In genomic region chr9:136107155-136107952, GRCh38 we compare ENCODE assay signal across 1 cellular context.
A peak's percentile ranks its signal among the peaks of the same experiment; 100 is the strongest.
TF ChIP-seq lines count a peak whose summit lies in the region.

No MANE protein-coding gene starts in this region.

TF ChIP-seq in K562, 482 proteins besides CTCF, POLR2A, EP300 and RAD21 (continued from another document and continues in another):
- TF ChIP-seq ZBTB5 (IDR thresholded peaks at IDR 0.05) (no peak), ZNF79 (CRISPR knock-in tag; IDR thresholded peaks at IDR 0.05; ENCODE audit: low read depth) (no peak), RBM14 (IDR thresholded peaks at IDR 0.05; ENCODE audit: borderline replicate concordance, insufficient read depth, low read depth, low read length) (no peak), ZBTB11 (CRISPR knock-in tag; IDR thresholded peaks at IDR 0.05) (0 out of 6 replicates have a peak, but pooled peaks of 1 of the 3 experiments have one; percentile 11), ZNF224 (CRISPR knock-in tag; IDR thresholded peaks at IDR 0.05) (no peak), DPF2 (IDR thresholded peaks at IDR 0.05) (peak; percentile 37; the same call in 1 of the 2 replicates), CBFA2T3 (IDR thresholded peaks at IDR 0.05) (peak; percentile 75), ZNF57 (CRISPR knock-in tag; IDR thresholded peaks at IDR 0.05) (no peak), PCBP2 (IDR thresholded peaks at IDR 0.05; ENCODE audit: low read depth, low read length, poor library complexity, severe bottlenecking) (no peak), YY1 (IDR thresholded peaks at IDR 0.05; ENCODE audit: borderline replicate concordance in 1 of 3, control insufficient read depth in 1 of 3, extremely low read depth in 1 of 3, insufficient read depth in 3 of 3, insufficient read length in 1 of 3, insufficient replicate concordance in 2 of 3, low read depth in 1 of 3, low read length in 2 of 3) (peak in 2 of 3 experiments; percentile 56 to 66), NKRF (IDR thresholded peaks at IDR 0.05; ENCODE audit: borderline replicate concordance) (0 out of 2 replicates have a peak, but pooled peaks have one; percentile 32), ILK (tag; IDR thresholded peaks at IDR 0.05; ENCODE audit: borderline replicate concordance, low read depth) (no peak), SMARCE1 (IDR thresholded peaks at IDR 0.05) (0 out of 2 replicates have a peak, but pooled peaks have one; percentile 14), CSDE1 (IDR thresholded peaks at IDR 0.05) (no peak), L3MBTL2 (IDR thresholded peaks at IDR 0.05) (peak; percentile 92), MTF1 (CRISPR knock-in tag; IDR thresholded peaks at IDR 0.05; ENCODE audit: borderline replicate concordance) (no peak), BRD9 (IDR thresholded peaks at IDR 0.05; ENCODE audit: low read depth, partially characterized antibody) (peak; percentile 54), ZNF830 (CRISPR knock-in tag; IDR thresholded peaks at IDR 0.05) (no peak), SMARCA5 (IDR thresholded peaks at IDR 0.05) (no peak; the same call in 1 of the 2 replicates), ETV5 (CRISPR knock-in tag; IDR thresholded peaks at IDR 0.05; ENCODE audit: low read depth) (peak; percentile 28; the same call in 1 of the 2 replicates), ZNF12 (CRISPR knock-in tag; IDR thresholded peaks at IDR 0.05) (no peak), HDAC1 (IDR thresholded peaks at IDR 0.05) (peak in 1 of 2 experiments; percentile 53; a peak in 2 of 4 replicates), ZNF431 (CRISPR knock-in tag; IDR thresholded peaks at IDR 0.05) (no peak), MCM2 (IDR thresholded peaks at IDR 0.05; ENCODE audit: low read depth) (no peak), ASH1L (IDR thresholded peaks at IDR 0.05; ENCODE audit: borderline replicate concordance, low read depth, partially characterized antibody) (no peak), ZBTB43 (CRISPR knock-in tag; IDR thresholded peaks at IDR 0.05) (no peak), MLX (CRISPR knock-in tag; conservative IDR thresholded peaks at IDR 0.05) (no peak), TGIF2 (CRISPR knock-in tag; IDR thresholded peaks at IDR 0.05) (no peak), NEUROD1 (IDR thresholded peaks at IDR 0.05; ENCODE audit: borderline replicate concordance, low read depth, low read length, partially characterized antibody) (no peak), GABPA (tag; conservative IDR thresholded peaks at IDR 0.05; ENCODE audit: low read depth) (peak; percentile 30; the same call in 1 of the 2 replicates), POLR2G (IDR thresholded peaks at IDR 0.05; ENCODE audit: low read depth, low read length) (peak; percentile 85), CBFB (CRISPR knock-in tag; IDR thresholded peaks at IDR 0.05) (peak; percentile 73; the same call in 1 of the 2 replicates), ETV1 (tag; conservative IDR thresholded peaks at IDR 0.05; ENCODE audit: low read depth) (0 out of 2 replicates have a peak, but pooled peaks have one; percentile 21), ZNF124 (CRISPR knock-in tag; IDR thresholded peaks at IDR 0.05) (no peak), E2F1 (CRISPR knock-in tag; IDR thresholded peaks at IDR 0.05) (no peak), POLR2B (IDR thresholded peaks at IDR 0.05; ENCODE audit: low read depth, partially characterized antibody) (peak; percentile 40), ZNF134 (CRISPR knock-in tag; conservative IDR thresholded peaks at IDR 0.05) (no peak), PKNOX1 (IDR thresholded peaks at IDR 0.05) (peak; percentile 85), ZFP91 (CRISPR knock-in tag; IDR thresholded peaks at IDR 0.05) (no peak), RCOR1 (IDR thresholded peaks at IDR 0.05; ENCODE audit: borderline replicate concordance in 1 of 2, low read depth in 2 of 2, low read length in 2 of 2) (peak in 1 of 2 experiments; percentile 26; a peak in 1 of 4 replicates), RNF2 (IDR thresholded peaks at IDR 0.05) (peak; percentile 46; the same call in 1 of the 2 replicates), HDAC3 (IDR thresholded peaks at IDR 0.05; ENCODE audit: borderline replicate concordance, partially characterized antibody) (no peak), ARID1B (IDR thresholded peaks at IDR 0.05) (peak; percentile 66), SLC30A9 (CRISPR knock-in tag; IDR thresholded peaks at IDR 0.05) (no peak), PML (IDR thresholded peaks at IDR 0.05; ENCODE audit: low read length) (no peak), SIX5 (IDR thresholded peaks at IDR 0.05; ENCODE audit: borderline replicate concordance in 1 of 2, insufficient read depth in 1 of 2, low read depth in 1 of 2, low read length in 2 of 2) (no peak), ZC3H4 (CRISPR knock-in tag; IDR thresholded peaks at IDR 0.05; ENCODE audit: borderline replicate concordance) (no peak), CLOCK (CRISPR knock-in tag; IDR thresholded peaks at IDR 0.05; ENCODE audit: borderline replicate concordance) (no peak)
